In the genomic region with DNA sequence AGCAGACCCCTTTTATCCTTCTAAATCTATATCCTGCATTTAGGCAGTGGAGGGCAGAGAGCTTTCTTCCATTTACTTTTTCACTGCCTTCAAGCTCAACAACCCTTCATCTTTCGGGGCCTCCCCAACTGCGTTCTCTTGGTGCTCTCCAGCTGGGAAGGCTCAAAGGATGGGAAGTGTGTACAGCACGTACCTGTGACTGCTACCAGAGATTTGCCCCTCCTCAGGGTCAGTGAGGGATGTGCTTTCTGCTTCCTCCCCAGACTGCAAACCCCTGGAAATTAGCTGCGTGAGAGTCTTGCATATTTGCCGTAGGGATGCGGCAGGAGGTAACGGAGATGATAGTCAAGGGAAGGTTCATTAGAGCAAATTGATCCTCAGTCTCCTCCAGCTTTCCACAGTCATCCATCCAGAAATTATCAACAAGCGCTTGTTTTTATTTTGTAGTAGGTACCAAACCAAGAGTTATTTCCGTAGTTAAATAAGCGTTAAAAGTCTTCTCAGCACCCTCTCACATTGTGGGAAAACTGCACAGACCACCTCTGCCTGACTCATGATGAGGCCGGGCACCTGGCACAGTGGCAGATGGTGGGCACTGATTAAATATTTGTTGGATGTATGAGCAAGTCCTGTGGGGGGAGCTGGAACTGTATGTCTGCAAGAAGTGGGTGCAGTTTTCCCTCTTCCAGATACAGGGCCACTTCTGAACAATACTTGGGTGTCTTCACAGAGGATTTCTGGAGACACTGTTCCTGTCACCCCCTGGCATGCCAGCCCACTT, we compare ENCODE assay signal across 14 cellular contexts. TPM values are rescaled to one million over a fixed set of nuclear protein-coding genes. Genes with fewer than 3 reads are reported as not detected.
DNase-seq lines count a peak whose midpoint lies in the region; ATAC-seq and TF ChIP-seq lines count a peak whose summit lies in the region.
"Had no signal": no experiment of that assay in that cellular context is flagged by ENCODE, and none has a peak within 500 bp of the region (broad histone marks: within the 10 kb centered on the region; RNA-seq: fewer than 3 reads in every experiment).

No MANE protein-coding gene starts in this region.

- BruUV-seq in Caco-2 (replicated peaks; lab: Mats Ljungman, UMichigan): no TSS peak

- H3K4me1 ChIP-seq in gastrocnemius medialis (peaks cover 31 to 41% of the 10 kb centered on the region in 2 donors), Caco-2 (0 out of 2 replicates have a peak, but pooled peaks cover 7% of the 10 kb centered on the region)

- H3K4me3 ChIP-seq in gastrocnemius medialis (no peak overlapping the region), Caco-2 (ENCODE audit: low read depth, low read length) (no peak overlapping the region)
- H3K4me3 ChIP-seq: left lung had no signal

- no peak for TF ChIP-seq CTCF in gastrocnemius medialis (IDR thresholded peaks at IDR 0.05 in 4 of 5, conservative IDR thresholded peaks at IDR 0.05 in 1 of 5)
- no peak for TF ChIP-seq CTCF in Caco-2 (IDR thresholded peaks at IDR 0.05; ENCODE audit: insufficient read depth in 1 of 2, low read depth in 1 of 2, low read length in 1 of 2, severe bottlenecking in 1 of 2, unreplicated experiment in 1 of 2)

- POLR2A ChIA-PET in Caco-2 (lab: Charles Lee): no interaction called here

- CTCF ChIA-PET in Caco-2 (lab: Charles Lee): no interaction called here

- peak overlapping the region; percentile 85 for H3K27ac Mint-ChIP-seq in dendritic cell treated with granulocyte-macrophage colony-stimulating factor and Interleukin-4, amounts not matched to agents 40 ng/mL and 50 ng/mL, for 4 days
- H3K27ac Mint-ChIP-seq in Caco-2 (ENCODE audit: unreplicated experiment): no peak overlapping the region
- H3K27ac Mint-ChIP-seq: activated CD8-positive, alpha-beta T cell treated with anti-CD3 and anti-CD28 coated beads for 36 hours; activated T-cell treated with anti-CD3 and anti-CD28 coated beads, Interleukin-2, amount 50 U/mL, for 72 hours had no signal

- in situ Hi-C loops in gastrocnemius medialis (cut with MboI; ENCODE audit: low sequenced_read_pairs in 4 of 4): no loop called here

- H3K9me3 Mint-ChIP-seq in dendritic cell treated with granulocyte-macrophage colony-stimulating factor and Interleukin-4, amounts not matched to agents 40 ng/mL and 50 ng/mL, for 4 days: no peaks in the 10 kb centered on the region
- peaks cover 12% of the 10 kb centered on the region for H3K9me3 Mint-ChIP-seq in Caco-2 (ENCODE audit: unreplicated experiment)
- H3K9me3 Mint-ChIP-seq: activated CD8-positive, alpha-beta T cell treated with anti-CD3 and anti-CD28 coated beads for 36 hours; central memory CD8-positive, alpha-beta T cell had no signal

- DNase-seq in GF-D8 (lab: John Stamatoyannopoulos, UW) (peak; percentile 37), NCI-H69 (lab: John Stamatoyannopoulos, UW) (peak; percentile 72), gastrocnemius medialis (no peak), posterior cingulate gyrus (no peak), anterior cingulate cortex (lab: John Stamatoyannopoulos, UW) (no peak), Caco-2 (no peak)
- DNase-seq: activated CD8-positive, alpha-beta T cell treated with anti-CD3 and anti-CD28 coated beads for 36 hours; activated T-cell treated with anti-CD3 and anti-CD28 coated beads, Interleukin-2, amount 50 U/mL, for 72 hours; BE2C; HCEC 1CT; left lung had no signal

- no peak overlapping the region for H3K4me3 Mint-ChIP-seq in dendritic cell treated with granulocyte-macrophage colony-stimulating factor and Interleukin-4, amounts not matched to agents 40 ng/mL and 50 ng/mL, for 4 days
- H3K4me3 Mint-ChIP-seq in Caco-2 (ENCODE audit: unreplicated experiment): no peak overlapping the region
- H3K4me3 Mint-ChIP-seq: activated CD8-positive, alpha-beta T cell treated with anti-CD3 and anti-CD28 coated beads for 36 hours; activated T-cell treated with anti-CD3 and anti-CD28 coated beads, Interleukin-2, amount 50 U/mL, for 72 hours; central memory CD8-positive, alpha-beta T cell had no signal

- H3K27me3 ChIP-seq in gastrocnemius medialis: no peaks in the 10 kb centered on the region
- H3K27me3 ChIP-seq in Caco-2 (replicated peaks; ENCODE audit: control insufficient read depth, insufficient read depth, low read length): no peaks in the 10 kb centered on the region
- H3K27me3 ChIP-seq: BE2C, left lung had no signal

- H3K36me3 Mint-ChIP-seq in dendritic cell treated with granulocyte-macrophage colony-stimulating factor and Interleukin-4, amounts not matched to agents 40 ng/mL and 50 ng/mL, for 4 days (ENCODE audit: low read depth): no peaks in the 10 kb centered on the region
- H3K36me3 Mint-ChIP-seq in Caco-2 (ENCODE audit: insufficient read depth, unreplicated experiment): peaks cover 5% of the 10 kb centered on the region

- H3K27me3 Mint-ChIP-seq in dendritic cell treated with granulocyte-macrophage colony-stimulating factor and Interleukin-4, amounts not matched to agents 40 ng/mL and 50 ng/mL, for 4 days: peaks cover 8% of the 10 kb centered on the region
- no peaks in the 10 kb centered on the region for H3K27me3 Mint-ChIP-seq in Caco-2 (ENCODE audit: insufficient read depth, unreplicated experiment)
- H3K27me3 Mint-ChIP-seq: activated CD8-positive, alpha-beta T cell treated with anti-CD3 and anti-CD28 coated beads for 36 hours; central memory CD8-positive, alpha-beta T cell had no signal

- H3K9me3 ChIP-seq in gastrocnemius medialis: no peaks in the 10 kb centered on the region
- H3K9me3 ChIP-seq in Caco-2: no peaks in the 10 kb centered on the region
- H3K9me3 ChIP-seq: BE2C, left lung had no signal

- no peak for TF ChIP-seq POLR2A in gastrocnemius medialis (IDR thresholded peaks at IDR 0.05)

- H3K27ac ChIP-seq in gastrocnemius medialis: peak overlapping the region; percentile 72 to 78 (median 75)

- ATAC-seq in gastrocnemius medialis (no peak), GM21447 (IDR thresholded peaks at IDR 0.05; ENCODE audit: unreplicated experiment) (no peak)
- ATAC-seq: activated CD8-positive, alpha-beta T cell treated with anti-CD3 and anti-CD28 coated beads for 36 hours; activated T-cell treated with anti-CD3 and anti-CD28 coated beads, Interleukin-2, amount 50 U/mL, for 72 hours had no signal

- H3K4me1 Mint-ChIP-seq in dendritic cell treated with granulocyte-macrophage colony-stimulating factor and Interleukin-4, amounts not matched to agents 40 ng/mL and 50 ng/mL, for 4 days (ENCODE audit: low read depth): peaks cover 52% of the 10 kb centered on the region
- H3K4me1 Mint-ChIP-seq in Caco-2 (ENCODE audit: low read depth, unreplicated experiment): peaks cover 11% of the 10 kb centered on the region

- H3K36me3 ChIP-seq in gastrocnemius medialis (no peaks in the 10 kb centered on the region), Caco-2 (ENCODE audit: control insufficient read depth, insufficient read depth, low read length) (no peaks in the 10 kb centered on the region)
- H3K36me3 ChIP-seq: BE2C, left lung had no signal

- intact Hi-C loops in dendritic cell treated with granulocyte-macrophage colony-stimulating factor and Interleukin-4, amounts not matched to agents 40 ng/mL and 50 ng/mL, for 4 days (cut with micrococcal nuclease): no loop called here
- intact Hi-C loops in gastrocnemius medialis (cut with DNase I; ENCODE audit: low total_unique reads) (loop anchor here (10.0 kb wide), 2 partner anchors 882 to 1478 kb away; partner anchors contain the start of genes EZH2 and SMARCD3), posterior cingulate gyrus (cut with DNase I) (no loop called here), Caco-2 (cut with micrococcal nuclease; ENCODE audit: unreplicated experiment) (no loop called here)

RNA-seq across cellular contexts. Expression of gene REPIN1, which starts 5.4 kb away (rescaled TPM):
- total RNA-seq in gastrocnemius medialis: 100 to 1,000 TPM; 115 to 332 (median 159) TPM
- total RNA-seq in Caco-2 (2022): 141 and 148 TPM in 2 replicates

RNA-seq across cellular contexts. Expression of gene ZNF775, which starts 16.0 kb away (rescaled TPM):
- total RNA-seq in gastrocnemius medialis (1 to 10 TPM; 3.1 to 7.5 (median 3.3) TPM), Caco-2 (2022) (4.0 and 4.4 TPM in 2 replicates)

RNA-seq across cellular contexts. Expression of gene RARRES2, which starts 21.8 kb away (rescaled TPM):
- 10 to 100 TPM in 1 of 4 donors, 1 to 10 TPM in 3; 4.7 to 14.3 (median 6.5) TPM for total RNA-seq in gastrocnemius medialis
- not detected in 2 replicates for total RNA-seq in Caco-2 (2022)
- total RNA-seq: activated CD8-positive, alpha-beta T cell treated with anti-CD3 and anti-CD28 coated beads for 36 hours; activated T-cell treated with anti-CD3 and anti-CD28 coated beads, Interleukin-2, amount 50 U/mL, for 72 hours had no signal

RNA-seq across cellular contexts. Expression of gene ACTR3C, which starts 39.8 kb away (rescaled TPM):
- total RNA-seq in gastrocnemius medialis (1 to 10 TPM in 2 of 4 donors, under 1 TPM in 1, not detected in 1; 0.27 to 2.7 (median 1.1) TPM), Caco-2 (2022) (8.0 and 9.2 TPM in 2 replicates)

RNA-seq across cellular contexts. Expression of gene LRRC61, which starts 40.0 kb away (rescaled TPM):
- total RNA-seq in gastrocnemius medialis (1 to 10 TPM in 3 of 4 donors, under 1 TPM in 1; 0.62 to 6.8 (median 1.9) TPM), Caco-2 (2022) (32.4 and 35.8 TPM in 2 replicates)

Comparison
In these comparisons a context has a peak if more than half of its experiments do, and no peak if none do; other contexts are left out.
1. DNase-seq: peak in GF-D8 (single experiment) and NCI-H69 (single experiment); none in gastrocnemius medialis (0 of 2), posterior cingulate gyrus (0 of 10), anterior cingulate cortex (0 of 58) and Caco-2 (0 of 2).